ENCODE assay signal across 21 cellular contexts in the genomic region with DNA sequence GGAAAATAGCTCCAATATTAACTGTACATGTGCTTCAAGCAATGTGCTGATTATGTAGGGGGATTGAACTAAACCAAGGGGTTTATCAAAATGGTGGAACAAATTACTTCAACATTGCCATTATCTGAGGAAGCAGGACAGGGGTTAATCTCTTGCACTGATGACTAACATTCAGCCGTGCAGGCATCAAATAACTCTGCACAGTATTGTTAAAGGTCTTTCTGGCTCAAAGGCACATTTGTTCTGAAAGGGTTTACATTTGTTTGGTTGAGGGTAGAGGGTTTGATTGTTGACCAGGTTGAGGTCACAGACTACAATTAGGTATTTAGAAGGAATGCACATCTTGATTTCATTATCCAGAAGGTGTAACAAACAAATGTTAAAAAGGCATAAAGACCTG. TPM values are rescaled to one million over a fixed set of nuclear protein-coding genes. Genes with fewer than 3 reads are reported as not detected.
"Had no signal": no experiment of that assay in that cellular context is flagged by ENCODE, and none has a peak within 500 bp of the region (broad histone marks: within the 10 kb centered on the region; RNA-seq: fewer than 3 reads in every experiment).

No MANE protein-coding gene starts in this region.

- H2AFZ ChIP-seq: parathyroid adenoma had no signal

- H3K27me3 ChIP-seq: cardiac muscle cell, dorsolateral prefrontal cortex, gastrocnemius medialis, heart right ventricle, thyroid gland, uterus had no signal

- DNase-seq: activated CD4-positive, alpha-beta T cell treated with anti-CD3 and anti-CD28 coated beads, Interleukin-2, amount 50 U/mL, for 1 hour; activated CD4-positive, CD25-positive, alpha-beta regulatory T cell; activated naive CD4-positive, alpha-beta T cell treated with Interleukin-2 at 50 U/mL for 16 hours; activated T-cell treated with anti-CD3 and anti-CD28 coated beads for 4 hours; aorta; dorsolateral prefrontal cortex; endodermal cell; gastrocnemius medialis; heart right ventricle; midbrain; retina; stimulated activated CD4-positive, alpha-beta T cell treated with anti-CD3 and anti-CD28 coated beads, Interleukin-2, amount 100 ng/mL, for 48 hours; stimulated activated naive B cell treated with anti-CD40 and anti-IgM and Interleukin-4, amounts not matched to agents 10 μg/mL and 1 μg/mL and 100 μg/mL, for 72 hours; T-cell; thyroid gland; uterus had no signal

- H3K4me1 ChIP-seq: gastrocnemius medialis, heart right ventricle, parathyroid adenoma, thyroid gland, uterus had no signal

- H3K79me2 ChIP-seq: parathyroid adenoma had no signal

- H3K36me3 ChIP-seq: cardiac muscle cell, gastrocnemius medialis, heart right ventricle, thyroid gland, uterus had no signal

- H3K9me3 ChIP-seq: gastrocnemius medialis, heart right ventricle, thyroid gland, uterus had no signal

- H3K4me3 ChIP-seq: cardiac muscle cell, dorsolateral prefrontal cortex, gastrocnemius medialis, heart right ventricle, lung, thyroid gland, uterus had no signal

- H3K27ac ChIP-seq: cardiac muscle cell, dorsolateral prefrontal cortex, gastrocnemius medialis, heart right ventricle, parathyroid adenoma, thyroid gland, uterus had no signal

- H3K9ac ChIP-seq: parathyroid adenoma had no signal

RNA-seq across cellular contexts. Expression of a gene that starts 32.2 kb away (rescaled TPM):
- total RNA-seq: epithelial cell of proximal tubule, myocyte had no signal
